Comparison of ENCODE assay signal across 8 cellular contexts in the genomic region with DNA sequence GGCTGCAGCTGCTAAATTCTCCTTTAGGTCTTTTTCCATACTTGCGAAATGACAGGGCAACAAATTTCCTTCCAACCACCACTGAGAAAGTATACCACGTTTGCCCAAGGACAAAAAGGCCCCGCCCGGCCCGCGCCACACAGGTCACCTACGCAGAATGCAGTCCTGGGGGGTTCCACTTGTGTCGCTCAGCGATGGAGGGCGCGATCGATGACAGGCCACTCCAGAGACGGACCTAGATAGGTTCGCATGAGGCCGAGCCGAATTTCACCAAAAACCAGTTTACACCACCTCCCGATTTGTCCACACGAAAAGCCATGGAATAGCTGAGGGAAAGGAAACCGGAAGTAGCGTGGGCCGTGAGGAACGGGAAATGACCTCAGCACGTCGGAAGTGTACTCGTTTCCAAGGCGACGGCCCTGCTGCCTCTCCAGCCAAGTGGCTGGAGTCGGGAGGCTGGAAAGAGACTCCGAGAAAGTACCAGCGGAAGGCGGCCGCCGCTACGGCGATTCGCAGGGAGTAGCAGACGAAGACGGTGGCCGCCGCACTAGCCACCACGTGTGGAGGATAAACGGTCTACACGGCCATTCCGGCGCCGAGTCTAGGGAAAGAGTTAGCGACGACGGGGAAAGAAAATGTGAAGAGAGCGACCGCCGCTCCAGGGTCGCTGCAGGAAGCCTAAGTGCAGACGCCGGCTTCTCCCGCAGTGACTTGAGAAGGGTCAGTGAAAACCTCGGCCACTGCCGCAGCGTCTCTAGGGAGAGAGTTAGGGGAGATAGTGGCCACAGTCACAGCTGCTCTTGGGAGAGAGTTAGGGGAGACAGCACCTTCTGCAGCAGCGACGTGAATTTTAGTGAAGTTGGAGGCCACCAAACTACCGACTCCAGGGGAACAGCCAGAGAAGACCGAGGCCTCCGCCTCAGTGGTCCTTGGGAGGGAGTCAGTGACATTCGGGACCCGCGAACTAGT. TPM values are rescaled to one million over a fixed set of nuclear protein-coding genes. Genes with fewer than 3 reads are reported as not detected.
DNase-seq lines count a peak whose midpoint lies in the region; ATAC-seq, FAIRE-seq and TF ChIP-seq lines count a peak whose summit lies in the region.

A gene (plus strand): TSS at position 398 of the 969 bp plus-strand sequence. CDS start 959 bp downstream, outside the sequence.

- peak; percentile 73 for DNase-seq in GM12891 (ENCODE audit: insufficient read length, low spot score)
- peak; percentile 91 for DNase-seq in NCI-H146 (lab: John Stamatoyannopoulos, UW)
- peak; percentile 73 to 87 (median 82) for DNase-seq in T-helper 1 cell
- peak; percentile 18 to 95 (median 86) for DNase-seq in amygdala (lab: John Stamatoyannopoulos, UW)
- DNase-seq in right atrium auricular region (ENCODE audit: low spot score) = peak; percentile 95
- peak; percentile 91 to 96 for DNase-seq in psoas muscle
- DNase-seq in urothelium cell line (ENCODE audit: low spot score) = peak; percentile 98

- WGBS in psoas muscle, 3 donors = 0 to 1% (median 0%) methylated on average over 67 of the region's 67 CpGs

- intact Hi-C loops in psoas muscle (cut with DNase I) = loop anchor here (5.0 kb wide), 3 partner anchors 36 to 291 kb away; a partner anchor contains a TSS

- H3K27me3 ChIP-seq in right atrium auricular region (no peaks in the 10 kb centered on the region), psoas muscle (ENCODE audit: insufficient read depth in 3 of 3, low read length in 2 of 3) (no peaks in the 10 kb centered on the region)

- H3K9me3 ChIP-seq in right atrium auricular region (no peaks in the 10 kb centered on the region), psoas muscle (no peaks in the 10 kb centered on the region)

- H3K36me3 ChIP-seq in right atrium auricular region = peaks cover 32% of the 10 kb centered on the region
- H3K36me3 ChIP-seq in psoas muscle (ENCODE audit: insufficient read depth in 1 of 2, low read depth in 1 of 2) = peaks cover 3 to 44% of the 10 kb centered on the region in 2 donors

- peak; percentile 99 for FAIRE-seq in GM12891 (lab: Jason Lieb, UNC)
- FAIRE-seq in urothelium cell line (lab: Jason Lieb, UNC) = peak; percentile 86

- TF ChIP-seq CTCF in right atrium auricular region (IDR thresholded peaks at IDR 0.05) (no peak), psoas muscle (IDR thresholded peaks at IDR 0.05) (no peak)

- ATAC-seq in HG02852 (IDR thresholded peaks at IDR 0.05; ENCODE audit: unreplicated experiment) (peak; percentile 93), psoas muscle (peak; percentile 96 to 98 (median 97))

- H3K27ac ChIP-seq in right atrium auricular region (peak within 1 kb of the TSS; percentile 90 to 92), psoas muscle (peak within 1 kb of the TSS; percentile 88)

- H3K4me1 ChIP-seq in right atrium auricular region (peaks cover 0 to 31% of the 10 kb centered on the region in 2 donors), psoas muscle (peaks cover 22% of the 10 kb centered on the region)

- peak within 1 kb of the TSS; percentile 83 to 94 for H3K4me3 ChIP-seq in right atrium auricular region
- H3K4me3 ChIP-seq in psoas muscle = peak within 1 kb of the TSS; percentile 86

- peak; percentile 59 for TF ChIP-seq POLR2A in GM12891 (IDR thresholded peaks at IDR 0.05; ENCODE audit: low read depth, low read length)

TF ChIP-seq in GM12891, 5 proteins besides CTCF, POLR2A, EP300 and RAD21:
- TF ChIP-seq TAF1 (IDR thresholded peaks at IDR 0.05; ENCODE audit: low read depth, low read length) = peak; percentile 80
- TF ChIP-seq PAX5 (IDR thresholded peaks at IDR 0.05; ENCODE audit: insufficient read depth, low read length, severe bottlenecking) = no peak
- TF ChIP-seq POLR2AphosphoS5 (IDR thresholded peaks at IDR 0.05; ENCODE audit: low read depth, low read length) = 0 out of 2 replicates have a peak, but pooled peaks have one; percentile 51
- peak; percentile 54 for TF ChIP-seq SPI1 (IDR thresholded peaks at IDR 0.05; ENCODE audit: low read depth, low read length)
- TF ChIP-seq POU2F2 (IDR thresholded peaks at IDR 0.05; ENCODE audit: low read depth, low read length) = peak; percentile 53; the same call in 1 of the 2 replicates

RNA-seq across cellular contexts. Expression of the gene that starts here (rescaled TPM):
- 2.5 TPM for polyA plus RNA-seq in GM12891 (2012; ENCODE audit: low read depth, missing spikeins)
- total RNA-seq in right atrium auricular region (1 to 10 TPM; 7.7 to 8.0 TPM), psoas muscle (1 to 10 TPM; 3.6 to 4.6 (median 3.7) TPM)
- polyA plus RNA-seq in psoas muscle = 1 to 10 TPM; 1.6 to 9.1 (median 3.0) TPM

Comparison
In these comparisons a context has a peak if more than half of its experiments do, and no peak if none do; other contexts are left out.
1. Peak in every context shown above with its lines: DNase-seq, ATAC-seq, H3K4me3 ChIP-seq and H3K27ac ChIP-seq.